21 cellular contexts compared by ENCODE assay signal in the genomic region with DNA sequence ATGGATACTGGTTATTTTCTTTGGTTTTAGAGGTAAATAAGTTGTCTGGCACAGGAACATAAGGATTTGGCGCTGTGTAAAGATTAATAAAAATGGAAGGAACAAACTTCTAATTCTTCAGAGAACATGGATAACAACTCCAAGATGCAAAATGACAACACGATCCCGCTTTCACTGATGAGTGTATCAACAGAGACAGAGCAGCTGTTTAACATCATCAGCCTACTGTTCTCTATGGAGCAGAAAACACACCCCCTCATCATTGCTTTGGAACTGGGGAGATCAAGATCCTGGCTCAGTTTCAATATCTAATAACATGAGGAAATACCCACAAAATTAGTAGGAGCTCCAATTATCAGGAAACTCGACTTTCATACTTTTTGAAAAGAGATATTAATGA. TPM values are rescaled to one million over a fixed set of nuclear protein-coding genes. Genes with fewer than 3 reads are reported as not detected.
"Had no signal": no experiment of that assay in that cellular context is flagged by ENCODE, and none has a peak within 500 bp of the region (broad histone marks: within the 10 kb centered on the region; RNA-seq: fewer than 3 reads in every experiment).

No MANE protein-coding gene starts in this region.

- H3K4me3 ChIP-seq: SJSA1, SK-N-MC had no signal

- DNase-seq: IMR-90, Karpas-422, KG1, MM.1S, NCI-H1092 treated with DMSO at 0.1 percent for 48 hours, NCI-H1436, NCI-H187, NCI-H2029, NCI-H2081 treated with DMSO at 0.1 percent for 48 hours, NCI-H2171, NCI-H226, NCI-H446, NCI-H510A, NCI-H524 treated with DMSO at 0.1 percent for 48 hours, NCI-H69, NCI-H774, RPMI8226, SHP77 treated with DMSO at 0.1 percent for 48 hours had no signal

- H3K27ac ChIP-seq: SJSA1, SK-N-MC had no signal

- H3K36me3 ChIP-seq: SJSA1 had no signal

- H3K9me3 ChIP-seq: SJSA1 had no signal

- H3K4me1 ChIP-seq: SJSA1 had no signal

- ATAC-seq: HepG2 had no signal

RNA-seq across cellular contexts. Expression of gene GAS1, which starts 8.2 kb away (rescaled TPM):
- total RNA-seq: HepG2 had no signal
- polyA plus RNA-seq: HepG2 had no signal
